1 cellular context compared by ENCODE assay signal in the genomic region with DNA sequence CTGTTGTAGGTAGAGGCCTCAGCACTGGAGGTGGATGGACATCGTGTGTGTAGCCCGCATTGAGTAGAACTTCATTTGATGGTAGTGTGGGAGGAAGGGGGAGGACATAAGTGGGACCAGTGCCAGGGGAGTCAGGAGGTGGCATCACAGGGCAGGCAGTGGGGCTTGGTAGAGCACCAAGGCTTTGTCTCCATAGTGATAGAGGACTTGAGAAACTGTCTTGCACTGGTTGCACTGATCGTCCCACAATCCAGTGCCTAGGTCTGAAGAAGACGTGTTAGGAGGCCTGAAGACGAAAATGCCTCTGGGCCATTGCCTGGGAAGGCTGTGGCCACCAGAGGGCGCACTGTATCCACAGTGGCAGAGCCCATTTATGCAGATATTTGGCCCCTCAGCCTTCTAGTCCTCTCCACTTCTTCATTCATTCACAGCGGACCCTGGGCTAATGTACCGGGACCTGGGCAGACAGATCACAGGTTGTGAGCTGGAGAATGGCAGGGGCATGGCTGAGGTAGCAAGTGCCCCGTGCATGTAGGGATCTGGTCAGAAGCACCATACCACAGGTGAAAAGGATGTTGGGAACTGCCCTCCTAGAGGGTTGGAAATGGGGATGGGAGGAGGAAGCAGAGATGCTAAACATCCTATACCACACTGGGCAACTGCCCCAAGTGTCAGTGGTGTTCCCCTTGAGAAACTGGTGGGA.
TF ChIP-seq lines count a peak whose summit lies in the region.

No MANE protein-coding gene starts in this region.

TF ChIP-seq in K562, 482 proteins besides CTCF, POLR2A, EP300 and RAD21 (continued from another document and continues in another):
- TF ChIP-seq, protein P1, sequence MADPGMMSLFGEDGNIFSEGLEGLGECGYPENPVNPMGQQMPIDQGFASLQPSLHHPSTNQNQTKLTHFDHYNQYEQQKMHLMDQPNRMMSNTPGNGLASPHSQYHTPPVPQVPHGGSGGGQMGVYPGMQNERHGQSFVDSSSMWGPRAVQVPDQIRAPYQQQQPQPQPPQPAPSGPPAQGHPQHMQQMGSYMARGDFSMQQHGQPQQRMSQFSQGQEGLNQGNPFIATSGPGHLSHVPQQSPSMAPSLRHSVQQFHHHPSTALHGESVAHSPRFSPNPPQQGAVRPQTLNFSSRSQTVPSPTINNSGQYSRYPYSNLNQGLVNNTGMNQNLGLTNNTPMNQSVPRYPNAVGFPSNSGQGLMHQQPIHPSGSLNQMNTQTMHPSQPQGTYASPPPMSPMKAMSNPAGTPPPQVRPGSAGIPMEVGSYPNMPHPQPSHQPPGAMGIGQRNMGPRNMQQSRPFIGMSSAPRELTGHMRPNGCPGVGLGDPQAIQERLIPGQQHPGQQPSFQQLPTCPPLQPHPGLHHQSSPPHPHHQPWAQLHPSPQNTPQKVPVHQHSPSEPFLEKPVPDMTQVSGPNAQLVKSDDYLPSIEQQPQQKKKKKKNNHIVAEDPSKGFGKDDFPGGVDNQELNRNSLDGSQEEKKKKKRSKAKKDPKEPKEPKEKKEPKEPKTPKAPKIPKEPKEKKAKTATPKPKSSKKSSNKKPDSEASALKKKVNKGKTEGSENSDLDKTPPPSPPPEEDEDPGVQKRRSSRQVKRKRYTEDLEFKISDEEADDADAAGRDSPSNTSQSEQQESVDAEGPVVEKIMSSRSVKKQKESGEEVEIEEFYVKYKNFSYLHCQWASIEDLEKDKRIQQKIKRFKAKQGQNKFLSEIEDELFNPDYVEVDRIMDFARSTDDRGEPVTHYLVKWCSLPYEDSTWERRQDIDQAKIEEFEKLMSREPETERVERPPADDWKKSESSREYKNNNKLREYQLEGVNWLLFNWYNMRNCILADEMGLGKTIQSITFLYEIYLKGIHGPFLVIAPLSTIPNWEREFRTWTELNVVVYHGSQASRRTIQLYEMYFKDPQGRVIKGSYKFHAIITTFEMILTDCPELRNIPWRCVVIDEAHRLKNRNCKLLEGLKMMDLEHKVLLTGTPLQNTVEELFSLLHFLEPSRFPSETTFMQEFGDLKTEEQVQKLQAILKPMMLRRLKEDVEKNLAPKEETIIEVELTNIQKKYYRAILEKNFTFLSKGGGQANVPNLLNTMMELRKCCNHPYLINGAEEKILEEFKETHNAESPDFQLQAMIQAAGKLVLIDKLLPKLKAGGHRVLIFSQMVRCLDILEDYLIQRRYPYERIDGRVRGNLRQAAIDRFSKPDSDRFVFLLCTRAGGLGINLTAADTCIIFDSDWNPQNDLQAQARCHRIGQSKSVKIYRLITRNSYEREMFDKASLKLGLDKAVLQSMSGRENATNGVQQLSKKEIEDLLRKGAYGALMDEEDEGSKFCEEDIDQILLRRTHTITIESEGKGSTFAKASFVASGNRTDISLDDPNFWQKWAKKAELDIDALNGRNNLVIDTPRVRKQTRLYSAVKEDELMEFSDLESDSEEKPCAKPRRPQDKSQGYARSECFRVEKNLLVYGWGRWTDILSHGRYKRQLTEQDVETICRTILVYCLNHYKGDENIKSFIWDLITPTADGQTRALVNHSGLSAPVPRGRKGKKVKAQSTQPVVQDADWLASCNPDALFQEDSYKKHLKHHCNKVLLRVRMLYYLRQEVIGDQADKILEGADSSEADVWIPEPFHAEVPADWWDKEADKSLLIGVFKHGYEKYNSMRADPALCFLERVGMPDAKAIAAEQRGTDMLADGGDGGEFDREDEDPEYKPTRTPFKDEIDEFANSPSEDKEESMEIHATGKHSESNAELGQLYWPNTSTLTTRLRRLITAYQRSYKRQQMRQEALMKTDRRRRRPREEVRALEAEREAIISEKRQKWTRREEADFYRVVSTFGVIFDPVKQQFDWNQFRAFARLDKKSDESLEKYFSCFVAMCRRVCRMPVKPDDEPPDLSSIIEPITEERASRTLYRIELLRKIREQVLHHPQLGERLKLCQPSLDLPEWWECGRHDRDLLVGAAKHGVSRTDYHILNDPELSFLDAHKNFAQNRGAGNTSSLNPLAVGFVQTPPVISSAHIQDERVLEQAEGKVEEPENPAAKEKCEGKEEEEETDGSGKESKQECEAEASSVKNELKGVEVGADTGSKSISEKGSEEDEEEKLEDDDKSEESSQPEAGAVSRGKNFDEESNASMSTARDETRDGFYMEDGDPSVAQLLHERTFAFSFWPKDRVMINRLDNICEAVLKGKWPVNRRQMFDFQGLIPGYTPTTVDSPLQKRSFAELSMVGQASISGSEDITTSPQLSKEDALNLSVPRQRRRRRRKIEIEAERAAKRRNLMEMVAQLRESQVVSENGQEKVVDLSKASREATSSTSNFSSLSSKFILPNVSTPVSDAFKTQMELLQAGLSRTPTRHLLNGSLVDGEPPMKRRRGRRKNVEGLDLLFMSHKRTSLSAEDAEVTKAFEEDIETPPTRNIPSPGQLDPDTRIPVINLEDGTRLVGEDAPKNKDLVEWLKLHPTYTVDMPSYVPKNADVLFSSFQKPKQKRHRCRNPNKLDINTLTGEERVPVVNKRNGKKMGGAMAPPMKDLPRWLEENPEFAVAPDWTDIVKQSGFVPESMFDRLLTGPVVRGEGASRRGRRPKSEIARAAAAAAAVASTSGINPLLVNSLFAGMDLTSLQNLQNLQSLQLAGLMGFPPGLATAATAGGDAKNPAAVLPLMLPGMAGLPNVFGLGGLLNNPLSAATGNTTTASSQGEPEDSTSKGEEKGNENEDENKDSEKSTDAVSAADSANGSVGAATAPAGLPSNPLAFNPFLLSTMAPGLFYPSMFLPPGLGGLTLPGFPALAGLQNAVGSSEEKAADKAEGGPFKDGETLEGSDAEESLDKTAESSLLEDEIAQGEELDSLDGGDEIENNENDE (IDR thresholded peaks at IDR 0.05; ENCODE audit: low read depth, low read length) = peak; percentile 29
- TF ChIP-seq, protein P2, sequence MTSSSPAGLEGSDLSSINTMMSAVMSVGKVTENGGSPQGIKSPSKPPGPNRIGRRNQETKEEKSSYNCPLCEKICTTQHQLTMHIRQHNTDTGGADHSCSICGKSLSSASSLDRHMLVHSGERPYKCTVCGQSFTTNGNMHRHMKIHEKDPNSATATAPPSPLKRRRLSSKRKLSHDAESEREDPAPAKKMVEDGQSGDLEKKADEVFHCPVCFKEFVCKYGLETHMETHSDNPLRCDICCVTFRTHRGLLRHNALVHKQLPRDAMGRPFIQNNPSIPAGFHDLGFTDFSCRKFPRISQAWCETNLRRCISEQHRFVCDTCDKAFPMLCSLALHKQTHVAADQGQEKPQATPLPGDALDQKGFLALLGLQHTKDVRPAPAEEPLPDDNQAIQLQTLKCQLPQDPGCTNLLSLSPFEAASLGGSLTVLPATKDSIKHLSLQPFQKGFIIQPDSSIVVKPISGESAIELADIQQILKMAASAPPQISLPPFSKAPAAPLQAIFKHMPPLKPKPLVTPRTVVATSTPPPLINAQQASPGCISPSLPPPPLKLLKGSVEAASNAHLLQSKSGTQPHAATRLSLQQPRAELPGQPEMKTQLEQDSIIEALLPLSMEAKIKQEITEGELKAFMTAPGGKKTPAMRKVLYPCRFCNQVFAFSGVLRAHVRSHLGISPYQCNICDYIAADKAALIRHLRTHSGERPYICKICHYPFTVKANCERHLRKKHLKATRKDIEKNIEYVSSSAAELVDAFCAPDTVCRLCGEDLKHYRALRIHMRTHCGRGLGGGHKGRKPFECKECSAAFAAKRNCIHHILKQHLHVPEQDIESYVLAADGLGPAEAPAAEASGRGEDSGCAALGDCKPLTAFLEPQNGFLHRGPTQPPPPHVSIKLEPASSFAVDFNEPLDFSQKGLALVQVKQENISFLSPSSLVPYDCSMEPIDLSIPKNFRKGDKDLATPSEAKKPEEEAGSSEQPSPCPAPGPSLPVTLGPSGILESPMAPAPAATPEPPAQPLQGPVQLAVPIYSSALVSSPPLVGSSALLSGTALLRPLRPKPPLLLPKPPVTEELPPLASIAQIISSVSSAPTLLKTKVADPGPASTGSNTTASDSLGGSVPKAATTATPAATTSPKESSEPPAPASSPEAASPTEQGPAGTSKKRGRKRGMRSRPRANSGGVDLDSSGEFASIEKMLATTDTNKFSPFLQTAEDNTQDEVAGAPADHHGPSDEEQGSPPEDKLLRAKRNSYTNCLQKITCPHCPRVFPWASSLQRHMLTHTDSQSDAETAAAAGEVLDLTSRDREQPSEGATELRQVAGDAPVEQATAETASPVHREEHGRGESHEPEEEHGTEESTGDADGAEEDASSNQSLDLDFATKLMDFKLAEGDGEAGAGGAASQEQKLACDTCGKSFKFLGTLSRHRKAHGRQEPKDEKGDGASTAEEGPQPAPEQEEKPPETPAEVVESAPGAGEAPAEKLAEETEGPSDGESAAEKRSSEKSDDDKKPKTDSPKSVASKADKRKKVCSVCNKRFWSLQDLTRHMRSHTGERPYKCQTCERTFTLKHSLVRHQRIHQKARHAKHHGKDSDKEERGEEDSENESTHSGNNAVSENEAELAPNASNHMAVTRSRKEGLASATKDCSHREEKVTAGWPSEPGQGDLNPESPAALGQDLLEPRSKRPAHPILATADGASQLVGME (CRISPR knock-in tag; IDR thresholded peaks at IDR 0.05) = 0 out of 2 replicates have a peak, but pooled peaks have one; percentile 67
- TF ChIP-seq NR2F6 (CRISPR knock-in tag; IDR thresholded peaks at IDR 0.05) = 0 out of 2 replicates have a peak, but pooled peaks have one; percentile 51
- TF ChIP-seq, protein P3, sequence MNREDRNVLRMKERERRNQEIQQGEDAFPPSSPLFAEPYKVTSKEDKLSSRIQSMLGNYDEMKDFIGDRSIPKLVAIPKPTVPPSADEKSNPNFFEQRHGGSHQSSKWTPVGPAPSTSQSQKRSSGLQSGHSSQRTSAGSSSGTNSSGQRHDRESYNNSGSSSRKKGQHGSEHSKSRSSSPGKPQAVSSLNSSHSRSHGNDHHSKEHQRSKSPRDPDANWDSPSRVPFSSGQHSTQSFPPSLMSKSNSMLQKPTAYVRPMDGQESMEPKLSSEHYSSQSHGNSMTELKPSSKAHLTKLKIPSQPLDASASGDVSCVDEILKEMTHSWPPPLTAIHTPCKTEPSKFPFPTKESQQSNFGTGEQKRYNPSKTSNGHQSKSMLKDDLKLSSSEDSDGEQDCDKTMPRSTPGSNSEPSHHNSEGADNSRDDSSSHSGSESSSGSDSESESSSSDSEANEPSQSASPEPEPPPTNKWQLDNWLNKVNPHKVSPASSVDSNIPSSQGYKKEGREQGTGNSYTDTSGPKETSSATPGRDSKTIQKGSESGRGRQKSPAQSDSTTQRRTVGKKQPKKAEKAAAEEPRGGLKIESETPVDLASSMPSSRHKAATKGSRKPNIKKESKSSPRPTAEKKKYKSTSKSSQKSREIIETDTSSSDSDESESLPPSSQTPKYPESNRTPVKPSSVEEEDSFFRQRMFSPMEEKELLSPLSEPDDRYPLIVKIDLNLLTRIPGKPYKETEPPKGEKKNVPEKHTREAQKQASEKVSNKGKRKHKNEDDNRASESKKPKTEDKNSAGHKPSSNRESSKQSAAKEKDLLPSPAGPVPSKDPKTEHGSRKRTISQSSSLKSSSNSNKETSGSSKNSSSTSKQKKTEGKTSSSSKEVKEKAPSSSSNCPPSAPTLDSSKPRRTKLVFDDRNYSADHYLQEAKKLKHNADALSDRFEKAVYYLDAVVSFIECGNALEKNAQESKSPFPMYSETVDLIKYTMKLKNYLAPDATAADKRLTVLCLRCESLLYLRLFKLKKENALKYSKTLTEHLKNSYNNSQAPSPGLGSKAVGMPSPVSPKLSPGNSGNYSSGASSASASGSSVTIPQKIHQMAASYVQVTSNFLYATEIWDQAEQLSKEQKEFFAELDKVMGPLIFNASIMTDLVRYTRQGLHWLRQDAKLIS (CRISPR knock-in tag; IDR thresholded peaks at IDR 0.05) = 0 out of 2 replicates have a peak, but pooled peaks have one; percentile 41
- TF ChIP-seq NFYB (IDR thresholded peaks at IDR 0.05; ENCODE audit: extremely low read depth, insufficient read length) = no peak
- peak; percentile 62; the same call in 1 of the 2 replicates for TF ChIP-seq NR2C2 (CRISPR knock-in tag; IDR thresholded peaks at IDR 0.05)
- no peak for TF ChIP-seq NR2C2 (tag; IDR thresholded peaks at IDR 0.05)
- 0 out of 2 replicates have a peak, but pooled peaks have one; percentile 28 for TF ChIP-seq RNF2 (IDR thresholded peaks at IDR 0.05)
- TF ChIP-seq TBP (optimal IDR thresholded peaks at IDR 0.05; ENCODE audit: low read depth, low read length) = peak; percentile 89
- peak; percentile 78; the same call in 1 of the 2 replicates for TF ChIP-seq THRAP3 (IDR thresholded peaks at IDR 0.05; ENCODE audit: borderline replicate concordance)
- TF ChIP-seq ZNF24 (IDR thresholded peaks at IDR 0.05) = peak; percentile 91
- TF ChIP-seq SRF (CRISPR knock-in tag; IDR thresholded peaks at IDR 0.05) = peak; percentile 39 to 50; a peak in 2 of 4 replicates
- TF ChIP-seq, protein P4, sequence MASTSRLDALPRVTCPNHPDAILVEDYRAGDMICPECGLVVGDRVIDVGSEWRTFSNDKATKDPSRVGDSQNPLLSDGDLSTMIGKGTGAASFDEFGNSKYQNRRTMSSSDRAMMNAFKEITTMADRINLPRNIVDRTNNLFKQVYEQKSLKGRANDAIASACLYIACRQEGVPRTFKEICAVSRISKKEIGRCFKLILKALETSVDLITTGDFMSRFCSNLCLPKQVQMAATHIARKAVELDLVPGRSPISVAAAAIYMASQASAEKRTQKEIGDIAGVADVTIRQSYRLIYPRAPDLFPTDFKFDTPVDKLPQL (IDR thresholded peaks at IDR 0.05; ENCODE audit: extremely low read depth, insufficient read length) = peak; percentile 78
- TF ChIP-seq HDGF (IDR thresholded peaks at IDR 0.05) = 0 out of 2 replicates have a peak, but pooled peaks have one; percentile 26
- no peak for TF ChIP-seq ILF3 (IDR thresholded peaks at IDR 0.05; ENCODE audit: borderline replicate concordance)
- TF ChIP-seq, protein P5, sequence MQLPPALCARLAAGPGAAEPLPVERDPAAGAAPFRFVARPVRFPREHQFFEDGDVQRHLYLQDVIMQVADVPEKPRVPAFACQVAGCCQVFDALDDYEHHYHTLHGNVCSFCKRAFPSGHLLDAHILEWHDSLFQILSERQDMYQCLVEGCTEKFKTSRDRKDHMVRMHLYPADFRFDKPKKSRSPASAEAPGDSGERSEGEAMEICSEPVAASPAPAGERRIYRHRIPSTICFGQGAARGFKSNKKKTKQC (CRISPR knock-in tag; IDR thresholded peaks at IDR 0.05) = peak; percentile 78; the same call in 1 of the 2 replicates
- no peak for TF ChIP-seq ZKSCAN1 (IDR thresholded peaks at IDR 0.05; ENCODE audit: low read depth, low read length)
- no peak for TF ChIP-seq WHSC1 (IDR thresholded peaks at IDR 0.05; ENCODE audit: low read length)
- TF ChIP-seq ARHGAP35 (IDR thresholded peaks at IDR 0.05; ENCODE audit: partially characterized antibody) = no peak
- peak; percentile 63; the same call in 1 of the 2 replicates for TF ChIP-seq POLR2AphosphoS2 (IDR thresholded peaks at IDR 0.05; ENCODE audit: low read length)
- TF ChIP-seq SMC3 (conservative IDR thresholded peaks at IDR 0.05; ENCODE audit: insufficient read depth, low read depth, low read length) = peak; percentile 100
- TF ChIP-seq, protein P6, sequence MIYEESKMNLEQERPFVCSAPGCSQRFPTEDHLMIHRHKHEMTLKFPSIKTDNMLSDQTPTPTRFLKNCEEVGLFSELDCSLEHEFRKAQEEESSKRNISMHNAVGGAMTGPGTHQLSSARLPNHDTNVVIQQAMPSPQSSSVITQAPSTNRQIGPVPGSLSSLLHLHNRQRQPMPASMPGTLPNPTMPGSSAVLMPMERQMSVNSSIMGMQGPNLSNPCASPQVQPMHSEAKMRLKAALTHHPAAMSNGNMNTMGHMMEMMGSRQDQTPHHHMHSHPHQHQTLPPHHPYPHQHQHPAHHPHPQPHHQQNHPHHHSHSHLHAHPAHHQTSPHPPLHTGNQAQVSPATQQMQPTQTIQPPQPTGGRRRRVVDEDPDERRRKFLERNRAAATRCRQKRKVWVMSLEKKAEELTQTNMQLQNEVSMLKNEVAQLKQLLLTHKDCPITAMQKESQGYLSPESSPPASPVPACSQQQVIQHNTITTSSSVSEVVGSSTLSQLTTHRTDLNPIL (CRISPR knock-in tag; IDR thresholded peaks at IDR 0.05) = no peak
- TF ChIP-seq CXXC5 (CRISPR knock-in tag; IDR thresholded peaks at IDR 0.05) = peak; percentile 40
- TF ChIP-seq JUNB (CRISPR knock-in tag; conservative IDR thresholded peaks at IDR 0.05) = 0 out of 2 replicates have a peak, but pooled peaks have one; percentile 6
